In the genomic region with DNA sequence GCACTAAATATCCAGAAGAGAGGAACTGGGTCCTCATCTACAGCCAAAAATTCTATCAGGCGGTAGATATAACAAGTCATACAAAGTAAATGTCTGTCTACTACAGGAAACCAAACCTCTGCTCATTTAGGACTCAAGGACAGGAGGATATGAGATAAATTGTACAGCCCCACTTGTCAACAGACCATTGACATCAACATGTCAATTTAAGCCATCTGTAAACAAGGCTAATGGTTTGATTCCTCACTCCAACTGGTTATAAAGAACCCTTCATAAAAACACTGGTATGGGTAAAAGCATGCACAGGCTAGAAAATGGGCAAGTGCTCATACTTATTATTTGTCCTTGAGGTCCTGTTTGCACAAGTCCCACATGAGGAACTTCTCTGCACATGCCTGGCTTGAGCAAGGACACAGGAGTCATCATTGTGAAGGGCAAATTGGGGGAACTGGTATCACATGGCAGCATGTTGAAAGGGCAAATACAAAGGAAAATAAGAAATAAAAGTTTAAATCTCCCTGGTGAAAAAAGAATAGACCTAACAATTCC, we compare ENCODE assay signal across 1 cellular context.
TF ChIP-seq lines count a peak whose summit lies in the region.

No MANE protein-coding gene starts in this region.

TF ChIP-seq in GM23338, 12 proteins besides CTCF, POLR2A, EP300 and RAD21 (continued from another document):
- TF ChIP-seq, protein P1, sequence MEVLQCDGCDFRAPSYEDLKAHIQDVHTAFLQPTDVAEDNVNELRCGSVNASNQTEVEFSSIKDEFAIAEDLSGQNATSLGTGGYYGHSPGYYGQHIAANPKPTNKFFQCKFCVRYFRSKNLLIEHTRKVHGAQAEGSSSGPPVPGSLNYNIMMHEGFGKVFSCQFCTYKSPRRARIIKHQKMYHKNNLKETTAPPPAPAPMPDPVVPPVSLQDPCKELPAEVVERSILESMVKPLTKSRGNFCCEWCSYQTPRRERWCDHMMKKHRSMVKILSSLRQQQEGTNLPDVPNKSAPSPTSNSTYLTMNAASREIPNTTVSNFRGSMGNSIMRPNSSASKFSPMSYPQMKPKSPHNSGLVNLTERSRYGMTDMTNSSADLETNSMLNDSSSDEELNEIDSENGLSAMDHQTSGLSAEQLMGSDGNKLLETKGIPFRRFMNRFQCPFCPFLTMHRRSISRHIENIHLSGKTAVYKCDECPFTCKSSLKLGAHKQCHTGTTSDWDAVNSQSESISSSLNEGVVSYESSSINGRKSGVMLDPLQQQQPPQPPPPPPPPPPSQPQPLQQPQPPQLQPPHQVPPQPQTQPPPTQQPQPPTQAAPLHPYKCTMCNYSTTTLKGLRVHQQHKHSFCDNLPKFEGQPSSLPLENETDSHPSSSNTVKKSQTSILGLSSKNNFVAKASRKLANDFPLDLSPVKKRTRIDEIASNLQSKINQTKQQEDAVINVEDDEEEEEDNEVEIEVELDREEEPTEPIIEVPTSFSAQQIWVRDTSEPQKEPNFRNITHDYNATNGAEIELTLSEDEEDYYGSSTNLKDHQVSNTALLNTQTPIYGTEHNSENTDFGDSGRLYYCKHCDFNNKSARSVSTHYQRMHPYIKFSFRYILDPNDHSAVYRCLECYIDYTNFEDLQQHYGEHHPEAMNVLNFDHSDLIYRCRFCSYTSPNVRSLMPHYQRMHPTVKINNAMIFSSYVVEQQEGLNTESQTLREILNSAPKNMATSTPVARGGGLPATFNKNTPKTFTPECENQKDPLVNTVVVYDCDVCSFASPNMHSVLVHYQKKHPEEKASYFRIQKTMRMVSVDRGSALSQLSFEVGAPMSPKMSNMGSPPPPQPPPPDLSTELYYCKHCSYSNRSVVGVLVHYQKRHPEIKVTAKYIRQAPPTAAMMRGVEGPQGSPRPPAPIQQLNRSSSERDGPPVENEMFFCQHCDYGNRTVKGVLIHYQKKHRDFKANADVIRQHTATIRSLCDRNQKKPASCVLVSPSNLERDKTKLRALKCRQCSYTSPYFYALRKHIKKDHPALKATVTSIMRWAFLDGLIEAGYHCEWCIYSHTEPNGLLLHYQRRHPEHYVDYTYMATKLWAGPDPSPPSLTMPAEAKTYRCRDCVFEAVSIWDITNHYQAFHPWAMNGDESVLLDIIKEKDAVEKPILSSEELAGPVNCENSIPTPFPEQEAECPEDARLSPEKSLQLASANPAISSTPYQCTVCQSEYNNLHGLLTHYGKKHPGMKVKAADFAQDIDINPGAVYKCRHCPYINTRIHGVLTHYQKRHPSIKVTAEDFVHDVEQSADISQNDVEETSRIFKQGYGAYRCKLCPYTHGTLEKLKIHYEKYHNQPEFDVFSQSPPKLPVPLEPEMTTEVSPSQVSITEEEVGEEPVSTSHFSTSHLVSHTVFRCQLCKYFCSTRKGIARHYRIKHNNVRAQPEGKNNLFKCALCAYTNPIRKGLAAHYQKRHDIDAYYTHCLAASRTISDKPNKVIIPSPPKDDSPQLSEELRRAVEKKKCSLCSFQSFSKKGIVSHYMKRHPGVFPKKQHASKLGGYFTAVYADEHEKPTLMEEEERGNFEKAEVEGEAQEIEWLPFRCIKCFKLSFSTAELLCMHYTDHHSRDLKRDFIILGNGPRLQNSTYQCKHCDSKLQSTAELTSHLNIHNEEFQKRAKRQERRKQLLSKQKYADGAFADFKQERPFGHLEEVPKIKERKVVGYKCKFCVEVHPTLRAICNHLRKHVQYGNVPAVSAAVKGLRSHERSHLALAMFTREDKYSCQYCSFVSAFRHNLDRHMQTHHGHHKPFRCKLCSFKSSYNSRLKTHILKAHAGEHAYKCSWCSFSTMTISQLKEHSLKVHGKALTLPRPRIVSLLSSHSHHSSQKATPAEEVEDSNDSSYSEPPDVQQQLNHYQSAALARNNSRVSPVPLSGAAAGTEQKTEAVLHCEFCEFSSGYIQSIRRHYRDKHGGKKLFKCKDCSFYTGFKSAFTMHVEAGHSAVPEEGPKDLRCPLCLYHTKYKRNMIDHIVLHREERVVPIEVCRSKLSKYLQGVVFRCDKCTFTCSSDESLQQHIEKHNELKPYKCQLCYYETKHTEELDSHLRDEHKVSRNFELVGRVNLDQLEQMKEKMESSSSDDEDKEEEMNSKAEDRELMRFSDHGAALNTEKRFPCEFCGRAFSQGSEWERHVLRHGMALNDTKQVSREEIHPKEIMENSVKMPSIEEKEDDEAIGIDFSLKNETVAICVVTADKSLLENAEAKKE (CRISPR knock-in tag; IDR thresholded peaks at IDR 0.05): no peak
- TF ChIP-seq STAT1 (IDR thresholded peaks at IDR 0.05; ENCODE audit: unreplicated experiment): no peak
- TF ChIP-seq, protein P2, sequence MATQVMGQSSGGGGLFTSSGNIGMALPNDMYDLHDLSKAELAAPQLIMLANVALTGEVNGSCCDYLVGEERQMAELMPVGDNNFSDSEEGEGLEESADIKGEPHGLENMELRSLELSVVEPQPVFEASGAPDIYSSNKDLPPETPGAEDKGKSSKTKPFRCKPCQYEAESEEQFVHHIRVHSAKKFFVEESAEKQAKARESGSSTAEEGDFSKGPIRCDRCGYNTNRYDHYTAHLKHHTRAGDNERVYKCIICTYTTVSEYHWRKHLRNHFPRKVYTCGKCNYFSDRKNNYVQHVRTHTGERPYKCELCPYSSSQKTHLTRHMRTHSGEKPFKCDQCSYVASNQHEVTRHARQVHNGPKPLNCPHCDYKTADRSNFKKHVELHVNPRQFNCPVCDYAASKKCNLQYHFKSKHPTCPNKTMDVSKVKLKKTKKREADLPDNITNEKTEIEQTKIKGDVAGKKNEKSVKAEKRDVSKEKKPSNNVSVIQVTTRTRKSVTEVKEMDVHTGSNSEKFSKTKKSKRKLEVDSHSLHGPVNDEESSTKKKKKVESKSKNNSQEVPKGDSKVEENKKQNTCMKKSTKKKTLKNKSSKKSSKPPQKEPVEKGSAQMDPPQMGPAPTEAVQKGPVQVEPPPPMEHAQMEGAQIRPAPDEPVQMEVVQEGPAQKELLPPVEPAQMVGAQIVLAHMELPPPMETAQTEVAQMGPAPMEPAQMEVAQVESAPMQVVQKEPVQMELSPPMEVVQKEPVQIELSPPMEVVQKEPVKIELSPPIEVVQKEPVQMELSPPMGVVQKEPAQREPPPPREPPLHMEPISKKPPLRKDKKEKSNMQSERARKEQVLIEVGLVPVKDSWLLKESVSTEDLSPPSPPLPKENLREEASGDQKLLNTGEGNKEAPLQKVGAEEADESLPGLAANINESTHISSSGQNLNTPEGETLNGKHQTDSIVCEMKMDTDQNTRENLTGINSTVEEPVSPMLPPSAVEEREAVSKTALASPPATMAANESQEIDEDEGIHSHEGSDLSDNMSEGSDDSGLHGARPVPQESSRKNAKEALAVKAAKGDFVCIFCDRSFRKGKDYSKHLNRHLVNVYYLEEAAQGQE (IDR thresholded peaks at IDR 0.05; ENCODE audit: unreplicated experiment): no peak
- TF ChIP-seq POLR2AphosphoS5 (IDR thresholded peaks at IDR 0.05; ENCODE audit: low read depth): no peak
- TF ChIP-seq ZNF114 (CRISPR knock-in tag; IDR thresholded peaks at IDR 0.05): no peak
- no peak for TF ChIP-seq CREB1 (CRISPR knock-in tag; IDR thresholded peaks at IDR 0.05; ENCODE audit: low read depth)
- TF ChIP-seq JUNB (IDR thresholded peaks at IDR 0.05; ENCODE audit: unreplicated experiment): no peak
- no peak for TF ChIP-seq NANOG (IDR thresholded peaks at IDR 0.05; ENCODE audit: borderline replicate concordance)
- TF ChIP-seq EZH2phosphoT487 (IDR thresholded peaks at IDR 0.05; ENCODE audit: unreplicated experiment): no peak
- no peak for TF ChIP-seq ZNF331 (CRISPR knock-in tag; IDR thresholded peaks at IDR 0.05; ENCODE audit: low read depth)
- TF ChIP-seq, protein P3, sequence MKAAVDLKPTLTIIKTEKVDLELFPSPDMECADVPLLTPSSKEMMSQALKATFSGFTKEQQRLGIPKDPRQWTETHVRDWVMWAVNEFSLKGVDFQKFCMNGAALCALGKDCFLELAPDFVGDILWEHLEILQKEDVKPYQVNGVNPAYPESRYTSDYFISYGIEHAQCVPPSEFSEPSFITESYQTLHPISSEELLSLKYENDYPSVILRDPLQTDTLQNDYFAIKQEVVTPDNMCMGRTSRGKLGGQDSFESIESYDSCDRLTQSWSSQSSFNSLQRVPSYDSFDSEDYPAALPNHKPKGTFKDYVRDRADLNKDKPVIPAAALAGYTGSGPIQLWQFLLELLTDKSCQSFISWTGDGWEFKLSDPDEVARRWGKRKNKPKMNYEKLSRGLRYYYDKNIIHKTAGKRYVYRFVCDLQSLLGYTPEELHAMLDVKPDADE (IDR thresholded peaks at IDR 0.05): no peak
TF ChIP-seq in GM23338: peak in this region for 0.
